23 cellular contexts compared by ENCODE assay signal in genomic region chr10:126016156-126016805, GRCh38.
DNase-seq lines count a peak whose midpoint lies in the region; ATAC-seq and TF ChIP-seq lines count a peak whose summit lies in the region.
"Had no signal": no experiment of that assay in that cellular context is flagged by ENCODE, and none has a peak within 500 bp of the region (broad histone marks: within the 10 kb centered on the region; RNA-seq: fewer than 3 reads in every experiment).

No MANE protein-coding gene starts in this region.

- no peak for ATAC-seq in body of pancreas
- ATAC-seq in stimulated activated naive B cell treated with anti-CD40 and anti-IgM and Interleukin-4, amounts not matched to agents 10 μg/mL and 1 μg/mL and 100 μg/mL, for 72 hours (replicated peaks): no peak
- ATAC-seq: GM12878, HepG2, T-cell had no signal

- H3K4me3 ChIP-seq in breast epithelium: no peak overlapping the region
- H3K4me3 ChIP-seq in body of pancreas: no peak overlapping the region
- H3K4me3 ChIP-seq in smooth muscle cell: no peak overlapping the region
- H3K4me3 ChIP-seq: BLaER1 treated with 17β-estradiol and CSF1 and Interleukin-3, amounts not matched to agents 10 nM and 100 nM; GM12878; GM23248; Peyer's patch had no signal

- H3K4me1 Mint-ChIP-seq in MCF 10A (ENCODE audit: insufficient read depth, unreplicated experiment): peaks cover 30% of the 10 kb centered on the region
- peaks cover 6 to 7% of the 10 kb centered on the region in 2 donors for H3K4me1 Mint-ChIP-seq in stimulated activated naive B cell treated with anti-CD40 and anti-IgM and Interleukin-4, amounts not matched to agents 10 μg/mL and 1 μg/mL and 100 μg/mL, for 72 hours

- H3K27me3 Mint-ChIP-seq in MCF 10A (ENCODE audit: insufficient read depth, unreplicated experiment): no peaks in the 10 kb centered on the region
- peaks cover 0 to 13% of the 10 kb centered on the region in 2 donors for H3K27me3 Mint-ChIP-seq in stimulated activated naive B cell treated with anti-CD40 and anti-IgM and Interleukin-4, amounts not matched to agents 10 μg/mL and 1 μg/mL and 100 μg/mL, for 72 hours

- H3K27ac ChIP-seq in breast epithelium: no peak overlapping the region
- peak overlapping the region in 3 of 4 donors; percentile 13 to 45 (median 38) for H3K27ac ChIP-seq in body of pancreas
- H3K27ac ChIP-seq in smooth muscle cell (ENCODE audit: low read depth): peak overlapping the region; percentile 94
- H3K27ac ChIP-seq: BLaER1 treated with 17β-estradiol and CSF1 and Interleukin-3, amounts not matched to agents 10 nM and 100 nM; GM23248; Peyer's patch had no signal

- peaks cover 12% of the 10 kb centered on the region for H3F3A ChIP-seq in smooth muscle cell (ENCODE audit: low read depth)

- POLR2A ChIA-PET in MCF 10A (lab: Yijun Ruan, JAX): no interaction called here

- DNase-seq in MCF 10A (ENCODE audit: unreplicated experiment): peak; percentile 47
- no peak for DNase-seq in breast epithelium (ENCODE audit: low spot score in 2 of 2)
- DNase-seq in body of pancreas: no peak
- DNase-seq in kidney glomerular epithelial cell (lab: John Stamatoyannopoulos, UW): peak; percentile 31
- DNase-seq in smooth muscle cell (lab: John Stamatoyannopoulos, UW; ENCODE audit: unreplicated experiment): no peak
- DNase-seq in 8988T: no peak
- no peak for DNase-seq in cerebellar nuclear complex (lab: John Stamatoyannopoulos, UW)
- DNase-seq in stimulated activated naive B cell treated with anti-CD40 and anti-IgM and Interleukin-4, amounts not matched to agents 10 μg/mL and 1 μg/mL and 100 μg/mL, for 72 hours: no peak
- DNase-seq: DMS153, EL, HCEC 1CT, KBM-7, MV-4-11, NCI-H187 treated with DMSO at 0.1 percent for 48 hours, NCI-H345, NCI-H526, Peyer's patch, SK-N-SH, T-cell had no signal

- H3K4me2 ChIP-seq in smooth muscle cell: no peak overlapping the region
- H3K4me2 ChIP-seq: BLaER1 treated with 17β-estradiol and CSF1 and Interleukin-3, amounts not matched to agents 10 nM and 100 nM; SK-N-SH had no signal

- no peak overlapping the region for H3K4me3 Mint-ChIP-seq in MCF 10A (ENCODE audit: unreplicated experiment)
- H3K4me3 Mint-ChIP-seq in stimulated activated naive B cell treated with anti-CD40 and anti-IgM and Interleukin-4, amounts not matched to agents 10 μg/mL and 1 μg/mL and 100 μg/mL, for 72 hours: no peak overlapping the region
- H3K4me3 Mint-ChIP-seq: T-cell had no signal

- no TSS peak for BruUV-seq in MCF 10A (replicated peaks; lab: Mats Ljungman, UMichigan)

- 76 to 100% methylated on average over 2 to 4 of the region's 4 CpGs for WGBS in body of pancreas, 2 donors
- 100% methylated on average over 4 of the region's 4 CpGs for WGBS in smooth muscle cell (ENCODE audit: low lambda C conversion rate)

- H3K27me3 ChIP-seq in breast epithelium (no peaks in the 10 kb centered on the region), body of pancreas (no peaks in the 10 kb centered on the region), smooth muscle cell (ENCODE audit: low read depth) (no peaks in the 10 kb centered on the region)
- H3K27me3 ChIP-seq: BLaER1 treated with 17β-estradiol and CSF1 and Interleukin-3, amounts not matched to agents 10 nM and 100 nM; Peyer's patch had no signal

- no peak for TF ChIP-seq POLR2A in breast epithelium (IDR thresholded peaks at IDR 0.05)
- TF ChIP-seq POLR2A in body of pancreas (IDR thresholded peaks at IDR 0.05): no peak

- H4K20me1 ChIP-seq in smooth muscle cell (ENCODE audit: low read depth): no peaks in the 10 kb centered on the region
- H4K20me1 ChIP-seq: BLaER1 treated with 17β-estradiol and CSF1 and Interleukin-3, amounts not matched to agents 10 nM and 100 nM had no signal

- H3K4me1 ChIP-seq in breast epithelium (no peaks in the 10 kb centered on the region), body of pancreas (peaks cover 5% of the 10 kb centered on the region), smooth muscle cell (ENCODE audit: low read depth) (peaks cover 14% of the 10 kb centered on the region)
- H3K4me1 ChIP-seq: Peyer's patch had no signal

- no peak for TF ChIP-seq CTCF in MCF 10A (IDR thresholded peaks at IDR 0.05; ENCODE audit: unreplicated experiment)
- no peak for TF ChIP-seq CTCF in breast epithelium (IDR thresholded peaks at IDR 0.05)
- TF ChIP-seq CTCF in body of pancreas (IDR thresholded peaks at IDR 0.05): no peak
- TF ChIP-seq CTCF in smooth muscle cell (IDR thresholded peaks at IDR 0.05; ENCODE audit: borderline replicate concordance, insufficient read depth, poor library complexity, severe bottlenecking): no peak

- no peak overlapping the region for H3K9ac ChIP-seq in smooth muscle cell (ENCODE audit: low read depth)
- H3K9ac ChIP-seq: BLaER1 treated with 17β-estradiol and CSF1 and Interleukin-3, amounts not matched to agents 10 nM and 100 nM; GM23248; SK-N-SH had no signal

- no peak overlapping the region for H2AFZ ChIP-seq in smooth muscle cell (ENCODE audit: low read depth)
- H2AFZ ChIP-seq: GM23248 had no signal

- no peaks in the 10 kb centered on the region for H3K36me3 Mint-ChIP-seq in MCF 10A (ENCODE audit: insufficient read depth, unreplicated experiment)
- H3K36me3 Mint-ChIP-seq in stimulated activated naive B cell treated with anti-CD40 and anti-IgM and Interleukin-4, amounts not matched to agents 10 μg/mL and 1 μg/mL and 100 μg/mL, for 72 hours: no peaks in the 10 kb centered on the region
- H3K36me3 Mint-ChIP-seq: T-cell had no signal

- H3K9me3 Mint-ChIP-seq in MCF 10A (ENCODE audit: unreplicated experiment): no peaks in the 10 kb centered on the region
- no peaks in the 10 kb centered on the region for H3K9me3 Mint-ChIP-seq in stimulated activated naive B cell treated with anti-CD40 and anti-IgM and Interleukin-4, amounts not matched to agents 10 μg/mL and 1 μg/mL and 100 μg/mL, for 72 hours
- H3K9me3 Mint-ChIP-seq: T-cell had no signal

- peak overlapping the region; percentile 47 for H3K27ac Mint-ChIP-seq in MCF 10A (ENCODE audit: low read depth, unreplicated experiment)
- H3K27ac Mint-ChIP-seq in stimulated activated naive B cell treated with anti-CD40 and anti-IgM and Interleukin-4, amounts not matched to agents 10 μg/mL and 1 μg/mL and 100 μg/mL, for 72 hours: no peak overlapping the region
- H3K27ac Mint-ChIP-seq: T-cell had no signal

- intact Hi-C loops in MCF 10A (cut with micrococcal nuclease): no loop called here
- intact Hi-C loops in breast epithelium (cut with DNase I; ENCODE audit: low total_unique reads): no loop called here
- intact Hi-C loops in body of pancreas (cut with DNase I): no loop called here

- CTCF ChIA-PET in MCF 10A (lab: Yijun Ruan, JAX): interaction anchor here (1.0 kb wide), 1 partner anchor 22 kb away, joined by 4 read pairs; no protein-coding TSS in a partner anchor

- H3K36me3 ChIP-seq in breast epithelium: no peaks in the 10 kb centered on the region
- no peaks in the 10 kb centered on the region for H3K36me3 ChIP-seq in body of pancreas (replicated peaks in 1 of 2; ENCODE audit: insufficient read depth in 1 of 2, low read depth in 2 of 2)
- H3K36me3 ChIP-seq in smooth muscle cell (ENCODE audit: low read depth): no peaks in the 10 kb centered on the region
- H3K36me3 ChIP-seq: BLaER1 treated with 17β-estradiol and CSF1 and Interleukin-3, amounts not matched to agents 10 nM and 100 nM; Peyer's patch had no signal

- no peaks in the 10 kb centered on the region for H3K9me3 ChIP-seq in breast epithelium
- no peaks in the 10 kb centered on the region for H3K9me3 ChIP-seq in body of pancreas
- no peaks in the 10 kb centered on the region for H3K9me3 ChIP-seq in smooth muscle cell (replicated peaks; ENCODE audit: low read depth)
- H3K9me3 ChIP-seq: Peyer's patch, SK-N-SH had no signal

- no peaks in the 10 kb centered on the region for H3K79me2 ChIP-seq in smooth muscle cell (ENCODE audit: low read depth)

Comparison
In these comparisons a context has a peak if more than half of its experiments do, and no peak if none do; other contexts are left out.
1. DNase-seq: peak in MCF 10A (single experiment) and kidney glomerular epithelial cell (single experiment); none in breast epithelium (0 of 2), body of pancreas (0 of 4), smooth muscle cell (single experiment), 8988T (single experiment), cerebellar nuclear complex (0 of 2) and stimulated activated naive B cell treated with anti-CD40 and anti-IgM and Interleukin-4, amounts not matched to agents 10 μg/mL and 1 μg/mL and 100 μg/mL, for 72 hours (single experiment).
2. H3K27ac ChIP-seq: peak in body of pancreas (3 of 4) and smooth muscle cell (single experiment); none in breast epithelium (0 of 2).